11 cellular contexts compared by ENCODE assay signal in genomic region chr13:24746618-24747247, GRCh38. TPM values are rescaled to one million over a fixed set of nuclear protein-coding genes. Genes with fewer than 3 reads are reported as not detected.
DNase-seq lines count a peak whose midpoint lies in the region; ATAC-seq and TF ChIP-seq lines count a peak whose summit lies in the region.
"Had no signal": no experiment of that assay in that cellular context is flagged by ENCODE, and none has a peak within 500 bp of the region (broad histone marks: within the 10 kb centered on the region; RNA-seq: fewer than 3 reads in every experiment).

No MANE protein-coding gene starts in this region.

- no peak for ATAC-seq in activated CD8-positive, alpha-beta T cell treated with anti-CD3 and anti-CD28 coated beads for 36 hours
- no peak for ATAC-seq in HG03457 (IDR thresholded peaks at IDR 0.05; ENCODE audit: unreplicated experiment)

- no peak overlapping the region for H3K9ac ChIP-seq in iPS-20b (ENCODE audit: low read depth, low read length)
- H3K9ac ChIP-seq: BLaER1 treated with 17β-estradiol and CSF1 and Interleukin-3, amounts not matched to agents 10 nM and 100 nM had no signal

- intact Hi-C loops in activated CD4-positive, alpha-beta T cell treated with anti-CD3 and anti-CD28 coated beads, Interleukin-2, amount 10 ng/mL, durations not matched to agents 24 days and 14 days (cut with micrococcal nuclease) = no loop called here
- intact Hi-C loops in activated CD8-positive, alpha-beta T cell treated with anti-CD3 and anti-CD28 coated beads for 36 hours (cut with micrococcal nuclease) = no loop called here

- H3K36me3 ChIP-seq in iPS-20b (ENCODE audit: insufficient read depth, low read depth, low read length) = no peaks in the 10 kb centered on the region
- H3K36me3 ChIP-seq: BLaER1 treated with 17β-estradiol and CSF1 and Interleukin-3, amounts not matched to agents 10 nM and 100 nM had no signal

- no peak overlapping the region for H3K27ac Mint-ChIP-seq in activated CD4-positive, alpha-beta T cell treated with anti-CD3 and anti-CD28 coated beads, Interleukin-2, amount 10 ng/mL, durations not matched to agents 24 days and 14 days
- H3K27ac Mint-ChIP-seq in activated CD8-positive, alpha-beta T cell treated with anti-CD3 and anti-CD28 coated beads for 36 hours = no peak overlapping the region
- H3K27ac Mint-ChIP-seq in stimulated activated naive CD8-positive, alpha-beta T cell treated with anti-CD3 and anti-CD28 coated beads, Interleukin-15, Interleukin-2, amounts not matched to agents 100 ng/mL and 50 ng/mL, for 24 hours = no peak overlapping the region

- TF ChIP-seq CTCF in activated CD8-positive, alpha-beta T cell treated with anti-CD3 and anti-CD28 coated beads for 36 hours (IDR thresholded peaks at IDR 0.05) = no peak

- peak; percentile 59 for DNase-seq in activated CD4-positive, alpha-beta T cell treated with anti-CD3 and anti-CD28 coated beads, Interleukin-2, amount 10 ng/mL, durations not matched to agents 24 days and 14 days
- no peak for DNase-seq in activated CD4-positive, alpha-beta T cell treated with anti-CD3 and anti-CD28 coated beads for 1 hour
- peak; percentile 23 for DNase-seq in activated CD8-positive, alpha-beta T cell treated with anti-CD3 and anti-CD28 coated beads for 36 hours
- no peak for DNase-seq in pons (ENCODE audit: low spot score)
- no peak for DNase-seq in NCI-H345 treated with DMSO at 0.1 percent for 48 hours (lab: John Stamatoyannopoulos, UW; ENCODE audit: unreplicated experiment)
- DNase-seq: kidney glomerular epithelial cell, NCI-H2029 treated with DMSO at 0.1 percent for 48 hours had no signal

- no peak overlapping the region for H3K27ac ChIP-seq in iPS-20b (ENCODE audit: low read length)
- H3K27ac ChIP-seq: BLaER1 treated with 17β-estradiol and CSF1 and Interleukin-3, amounts not matched to agents 10 nM and 100 nM had no signal

- POLR2A ChIA-PET in activated CD8-positive, alpha-beta T cell treated with anti-CD3 and anti-CD28 coated beads for 36 hours (lab: Charles Lee) = no interaction called here

- H3K27me3 Mint-ChIP-seq in activated CD4-positive, alpha-beta T cell treated with anti-CD3 and anti-CD28 coated beads, Interleukin-2, amount 10 ng/mL, durations not matched to agents 24 days and 14 days = peaks cover 69% of the 10 kb centered on the region
- H3K27me3 Mint-ChIP-seq in activated CD8-positive, alpha-beta T cell treated with anti-CD3 and anti-CD28 coated beads for 36 hours = peaks cover 44% of the 10 kb centered on the region
- peaks cover 64% of the 10 kb centered on the region for H3K27me3 Mint-ChIP-seq in stimulated activated naive CD8-positive, alpha-beta T cell treated with anti-CD3 and anti-CD28 coated beads, Interleukin-15, Interleukin-2, amounts not matched to agents 100 ng/mL and 50 ng/mL, for 24 hours

- H3K4me1 Mint-ChIP-seq in activated CD4-positive, alpha-beta T cell treated with anti-CD3 and anti-CD28 coated beads, Interleukin-2, amount 10 ng/mL, durations not matched to agents 24 days and 14 days = peaks cover 5% of the 10 kb centered on the region
- H3K4me1 Mint-ChIP-seq in activated CD8-positive, alpha-beta T cell treated with anti-CD3 and anti-CD28 coated beads for 36 hours (ENCODE audit: low read depth) = peaks cover 11% of the 10 kb centered on the region
- peaks cover 9% of the 10 kb centered on the region for H3K4me1 Mint-ChIP-seq in stimulated activated naive CD8-positive, alpha-beta T cell treated with anti-CD3 and anti-CD28 coated beads, Interleukin-15, Interleukin-2, amounts not matched to agents 100 ng/mL and 50 ng/mL, for 24 hours (ENCODE audit: low read depth)

- peak overlapping the region; percentile 77 for H3K4me3 Mint-ChIP-seq in activated CD4-positive, alpha-beta T cell treated with anti-CD3 and anti-CD28 coated beads, Interleukin-2, amount 10 ng/mL, durations not matched to agents 24 days and 14 days
- H3K4me3 Mint-ChIP-seq in activated CD8-positive, alpha-beta T cell treated with anti-CD3 and anti-CD28 coated beads for 36 hours = peak overlapping the region; percentile 44
- H3K4me3 Mint-ChIP-seq in stimulated activated naive CD8-positive, alpha-beta T cell treated with anti-CD3 and anti-CD28 coated beads, Interleukin-15, Interleukin-2, amounts not matched to agents 100 ng/mL and 50 ng/mL, for 24 hours = peak overlapping the region; percentile 65

- H3K9me3 Mint-ChIP-seq in activated CD4-positive, alpha-beta T cell treated with anti-CD3 and anti-CD28 coated beads, Interleukin-2, amount 10 ng/mL, durations not matched to agents 24 days and 14 days = no peaks in the 10 kb centered on the region
- no peaks in the 10 kb centered on the region for H3K9me3 Mint-ChIP-seq in activated CD8-positive, alpha-beta T cell treated with anti-CD3 and anti-CD28 coated beads for 36 hours
- no peaks in the 10 kb centered on the region for H3K9me3 Mint-ChIP-seq in stimulated activated naive CD8-positive, alpha-beta T cell treated with anti-CD3 and anti-CD28 coated beads, Interleukin-15, Interleukin-2, amounts not matched to agents 100 ng/mL and 50 ng/mL, for 24 hours

- CTCF ChIA-PET in activated CD8-positive, alpha-beta T cell treated with anti-CD3 and anti-CD28 coated beads for 36 hours (lab: Charles Lee) = interaction anchor here (1.0 kb wide), 3 partner anchors 12 to 248 kb away, joined by 3 to 5 read pairs (median 3); no protein-coding TSS in a partner anchor

- H3K27me3 ChIP-seq in iPS-20b (ENCODE audit: insufficient read depth, low read length) = peaks cover 90% of the 10 kb centered on the region

- peak overlapping the region; percentile 56 for H3K4me3 ChIP-seq in iPS-20b (ENCODE audit: low read length)

- H3K4me1 ChIP-seq in iPS-20b (ENCODE audit: insufficient read depth, low read length) = no peaks in the 10 kb centered on the region

- no peaks in the 10 kb centered on the region for H3K36me3 Mint-ChIP-seq in activated CD4-positive, alpha-beta T cell treated with anti-CD3 and anti-CD28 coated beads, Interleukin-2, amount 10 ng/mL, durations not matched to agents 24 days and 14 days (ENCODE audit: low read depth)
- H3K36me3 Mint-ChIP-seq in activated CD8-positive, alpha-beta T cell treated with anti-CD3 and anti-CD28 coated beads for 36 hours (ENCODE audit: low read depth) = no peaks in the 10 kb centered on the region
- no peaks in the 10 kb centered on the region for H3K36me3 Mint-ChIP-seq in stimulated activated naive CD8-positive, alpha-beta T cell treated with anti-CD3 and anti-CD28 coated beads, Interleukin-15, Interleukin-2, amounts not matched to agents 100 ng/mL and 50 ng/mL, for 24 hours (ENCODE audit: low read depth)

- no peaks in the 10 kb centered on the region for H3K9me3 ChIP-seq in iPS-20b (ENCODE audit: insufficient read depth, low read depth, low read length)

RNA-seq across cellular contexts. Expression of gene RNF17, which starts 17.2 kb away (rescaled TPM):
- not detected in 2 replicates for total RNA-seq in activated CD4-positive, alpha-beta T cell treated with anti-CD3 and anti-CD28 coated beads, Interleukin-2, amount 10 ng/mL, durations not matched to agents 24 days and 14 days
- not detected for total RNA-seq in activated CD8-positive, alpha-beta T cell treated with anti-CD3 and anti-CD28 coated beads for 36 hours

Comparison
In these comparisons a context has a peak if more than half of its experiments do, and no peak if none do; other contexts are left out.
1. DNase-seq: peak in activated CD4-positive, alpha-beta T cell treated with anti-CD3 and anti-CD28 coated beads, Interleukin-2, amount 10 ng/mL, durations not matched to agents 24 days and 14 days (single experiment) and activated CD8-positive, alpha-beta T cell treated with anti-CD3 and anti-CD28 coated beads for 36 hours (single experiment); none in activated CD4-positive, alpha-beta T cell treated with anti-CD3 and anti-CD28 coated beads for 1 hour (single experiment), pons (single experiment) and NCI-H345 treated with DMSO at 0.1 percent for 48 hours (single experiment).
2. Peak in every context shown above with its lines, with median percentiles within 50 percentile points of each other: H3K4me3 Mint-ChIP-seq.